26 cellular contexts compared by ENCODE assay signal in genomic region chr4:5472166-5472565, GRCh38.
DNase-seq lines count a peak whose midpoint lies in the region; ATAC-seq and TF ChIP-seq lines count a peak whose summit lies in the region.
"Had no signal": no experiment of that assay in that cellular context is flagged by ENCODE, and none has a peak within 500 bp of the region (broad histone marks: within the 10 kb centered on the region; RNA-seq: fewer than 3 reads in every experiment).

No MANE protein-coding gene starts in this region.

- peaks cover 7% of the 10 kb centered on the region for H3K9me3 Mint-ChIP-seq in MCF 10A (ENCODE audit: unreplicated experiment)
- H3K9me3 Mint-ChIP-seq: CD8-positive, alpha-beta T cell had no signal

- dilution Hi-C loops in mammary epithelial cell (cut with HindIII; ENCODE audit: low sequenced_read_pairs): no loop called here

- no peak overlapping the region for H3K27ac ChIP-seq in mammary epithelial cell (ENCODE audit: insufficient read depth, low read depth, low read length)
- no peak overlapping the region for H3K27ac ChIP-seq in WERI-Rb-1
- no peak overlapping the region for H3K27ac ChIP-seq in upper lobe of right lung
- H3K27ac ChIP-seq: C4-2B, SJSA1 had no signal

- intact Hi-C loops in MCF 10A (cut with micrococcal nuclease) (no loop called here), mammary epithelial cell (cut with micrococcal nuclease) (no loop called here), upper lobe of right lung (cut with DNase I) (no loop called here), cardiac septum (cut with DNase I) (no loop called here)

- no peaks in the 10 kb centered on the region for H3K9me3 ChIP-seq in mammary epithelial cell (replicated peaks; ENCODE audit: insufficient read depth, low read length)
- H3K9me3 ChIP-seq in WERI-Rb-1 (ENCODE audit: severe bottlenecking): no peaks in the 10 kb centered on the region
- no peaks in the 10 kb centered on the region for H3K9me3 ChIP-seq in upper lobe of right lung
- H3K9me3 ChIP-seq: Caco-2, MG63, SJSA1 had no signal

- H3K36me3 ChIP-seq in mammary epithelial cell (ENCODE audit: insufficient read depth, low read length) (no peaks in the 10 kb centered on the region), WERI-Rb-1 (no peaks in the 10 kb centered on the region), upper lobe of right lung (no peaks in the 10 kb centered on the region)
- H3K36me3 ChIP-seq: MG63, SJSA1 had no signal

- H3K4me3 ChIP-seq in mammary epithelial cell (replicated peaks in 1 of 3; ENCODE audit: insufficient read depth in 1 of 3, low read depth in 2 of 3, low read length in 3 of 3) (no peak overlapping the region), WERI-Rb-1 (ENCODE audit: low read depth, low read length) (no peak overlapping the region), upper lobe of right lung (no peak overlapping the region)
- H3K4me3 ChIP-seq: K562, MG63, SJSA1 had no signal

- TF ChIP-seq CTCF in MCF 10A (IDR thresholded peaks at IDR 0.05; ENCODE audit: unreplicated experiment) (no peak), mammary epithelial cell (conservative IDR thresholded peaks at IDR 0.05 in 1 of 2, IDR thresholded peaks at IDR 0.05 in 1 of 2; ENCODE audit: extremely low read depth in 1 of 2, insufficient read depth in 1 of 2, low read depth in 1 of 2, low read length in 2 of 2) (no peak), WERI-Rb-1 (IDR thresholded peaks at IDR 0.05; ENCODE audit: low read depth, low read length) (no peak), upper lobe of right lung (IDR thresholded peaks at IDR 0.05) (no peak)

- in situ Hi-C loops in mammary epithelial cell (cut with MboI; ENCODE audit: low sequenced_read_pairs in 2 of 2): no loop called here

- H3K4me2 ChIP-seq in mammary epithelial cell (ENCODE audit: insufficient read depth, low read depth, low read length): no peak overlapping the region

- DNase-seq in MCF 10A (ENCODE audit: unreplicated experiment) (peak; percentile 52), mammary epithelial cell (no peak), WERI-Rb-1 (peak; percentile 64), islet precursor cell (peak; percentile 36), upper lobe of right lung (peak; percentile 21), cardiac septum (ENCODE audit: low spot score) (no peak), foreskin melanocyte (no peak), AG20443 (ENCODE audit: low spot score) (no peak)
- DNase-seq: AML-193; Caco-2; DMS79 treated with DMSO at 0.1 percent for 48 hours; H7; MG63; NCI-H1105 treated with DMSO at 0.1 percent for 48 hours; NCI-H146; NCI-H1930; NCI-H2107; NCI-H524; NCI-H748 treated with DMSO at 0.1 percent for 48 hours; NK-92 treated with Interleukin-12 subunit alpha and Interleukin-12 subunit beta, amount 100 ng/mL, for 24 hours; PC-3 had no signal

- H3K36me3 Mint-ChIP-seq in MCF 10A (ENCODE audit: insufficient read depth, unreplicated experiment): no peaks in the 10 kb centered on the region
- H3K36me3 Mint-ChIP-seq: CD8-positive, alpha-beta T cell had no signal

- BruUV-seq in MCF 10A (replicated peaks; lab: Mats Ljungman, UMichigan): no TSS peak
- no TSS peak for BruUV-seq in mammary epithelial cell (replicated peaks; lab: Mats Ljungman, UMichigan)

- no peaks in the 10 kb centered on the region for H3K4me1 ChIP-seq in mammary epithelial cell (ENCODE audit: insufficient read depth, low read length)
- H3K4me1 ChIP-seq in upper lobe of right lung: no peaks in the 10 kb centered on the region
- H3K4me1 ChIP-seq: Caco-2, SJSA1 had no signal

- H3K79me2 ChIP-seq in mammary epithelial cell (ENCODE audit: insufficient read depth, low read length): no peaks in the 10 kb centered on the region

- no peak overlapping the region for H2AFZ ChIP-seq in mammary epithelial cell (ENCODE audit: low read depth, low read length)

- no peaks in the 10 kb centered on the region for H3K27me3 Mint-ChIP-seq in MCF 10A (ENCODE audit: insufficient read depth, unreplicated experiment)

- no peak overlapping the region for H3K9ac ChIP-seq in mammary epithelial cell (ENCODE audit: insufficient read depth, low read length)

- 30% methylated on average over 6 of the region's 6 CpGs for WGBS in mammary epithelial cell (ENCODE audit: low coverage, missing lambda C conversion rate)

- no peaks in the 10 kb centered on the region for H3K4me1 Mint-ChIP-seq in MCF 10A (ENCODE audit: insufficient read depth, unreplicated experiment)

- no peak for ATAC-seq in upper lobe of right lung
- ATAC-seq: CD8-positive, alpha-beta T cell; K562; PC-3; Right ventricle myocardium inferior had no signal

- POLR2A ChIA-PET in MCF 10A (lab: Yijun Ruan, JAX): no interaction called here

- H3K27ac Mint-ChIP-seq in MCF 10A (ENCODE audit: low read depth, unreplicated experiment): no peak overlapping the region
- H3K27ac Mint-ChIP-seq: CD8-positive, alpha-beta T cell had no signal

- H4K20me1 ChIP-seq in mammary epithelial cell (ENCODE audit: insufficient read depth, low read length): no peaks in the 10 kb centered on the region

- CTCF ChIA-PET in MCF 10A (lab: Yijun Ruan, JAX): interaction anchor here (0.5 kb wide), 1 partner anchor 308 kb away, joined by 5 read pairs; no protein-coding TSS in a partner anchor
- CTCF ChIA-PET in mammary epithelial cell (lab: Charles Lee; ENCODE audit: low non-redundant PET): no interaction called here

- H3K27me3 ChIP-seq in mammary epithelial cell (ENCODE audit: insufficient read depth, low read length) (no peaks in the 10 kb centered on the region), WERI-Rb-1 (ENCODE audit: insufficient read depth, low read depth, severe bottlenecking) (no peaks in the 10 kb centered on the region), upper lobe of right lung (no peaks in the 10 kb centered on the region)
- H3K27me3 ChIP-seq: MG63, SJSA1 had no signal

- no peak overlapping the region for H3K4me3 Mint-ChIP-seq in MCF 10A (ENCODE audit: unreplicated experiment)
- H3K4me3 Mint-ChIP-seq: CD8-positive, alpha-beta T cell had no signal

Comparison
In these comparisons a context has a peak if more than half of its experiments do, and no peak if none do; other contexts are left out.
1. DNase-seq: peak in MCF 10A (single experiment), WERI-Rb-1 (single experiment), islet precursor cell (single experiment) and upper lobe of right lung (single experiment); none in mammary epithelial cell (single experiment), cardiac septum (single experiment), foreskin melanocyte (single experiment) and AG20443 (single experiment).